37 cellular contexts compared by ENCODE assay signal in the genomic region with DNA sequence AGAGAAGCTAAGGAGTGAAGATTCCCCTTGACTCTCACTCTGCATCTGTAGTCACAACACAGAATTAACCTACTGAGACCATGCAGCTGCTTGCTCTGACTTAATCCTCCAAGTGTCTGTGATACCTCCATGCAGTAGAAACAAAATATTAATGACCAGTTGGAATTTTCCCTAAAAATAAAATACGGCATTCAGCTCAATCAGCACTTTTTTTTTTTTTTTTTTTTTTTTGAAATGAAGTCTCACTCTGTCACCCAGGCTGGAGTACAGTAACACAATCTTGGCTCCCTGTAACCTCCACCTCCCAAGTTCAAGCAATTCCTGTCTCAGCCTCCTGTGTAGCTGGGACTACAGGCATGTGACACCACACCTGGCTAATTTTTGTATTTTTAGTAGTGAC.
"Had no signal": no experiment of that assay in that cellular context is flagged by ENCODE, and none has a peak within 500 bp of the region (broad histone marks: within the 10 kb centered on the region; RNA-seq: fewer than 3 reads in every experiment).

No MANE protein-coding gene starts in this region.

- H3K27me3 Mint-ChIP-seq: activated B cell treated with CpG ODN at 0.5 μM for 24 hours; activated CD4-positive, alpha-beta memory T cell treated with anti-CD3 and anti-CD28 coated beads for 36 hours; activated CD4-positive, alpha-beta T cell treated with anti-CD3 and anti-CD28 coated beads, Interleukin-2, amount 10 ng/mL, durations not matched to agents 24 days and 14 days; activated CD8-positive, alpha-beta T cell treated with anti-CD3 and anti-CD28 coated beads for 36 hours; activated naive CD8-positive, alpha-beta T cell treated with anti-CD3 and anti-CD28 coated beads for 36 hours; activated T-helper 17 cell treated with anti-CD3 and anti-CD28 coated beads, Interleukin-2, amount 50 U/mL, for 72 hours had no signal

- H3K4me3 Mint-ChIP-seq: activated B cell treated with CpG ODN at 0.5 μM for 24 hours; activated CD4-positive, alpha-beta memory T cell treated with anti-CD3 and anti-CD28 coated beads for 36 hours; activated CD4-positive, alpha-beta T cell treated with anti-CD3 and anti-CD28 coated beads, Interleukin-2, amount 10 ng/mL, durations not matched to agents 24 days and 14 days; activated CD8-positive, alpha-beta T cell treated with anti-CD3 and anti-CD28 coated beads for 36 hours; activated naive CD4-positive, alpha-beta T cell treated with anti-CD3 and anti-CD28 coated beads for 36 hours; activated naive CD8-positive, alpha-beta T cell treated with anti-CD3 and anti-CD28 coated beads for 36 hours; activated T-cell treated with anti-CD3 and anti-CD28 coated beads, Interleukin-2, amount 50 U/mL, for 4 hours; activated T-cell treated with anti-CD3 and anti-CD28 coated beads, Interleukin-2, amount 50 U/mL, for 72 hours; activated T-helper 1 cell treated with anti-CD3 and anti-CD28 coated beads, Interleukin-12 subunit alpha, Interleukin-12 subunit beta, Interleukin-2, Interleukin-4 antibody, amounts not matched to agents 30 ng/mL and 10 ng/mL and 1 ng/mL, durations not matched to agents 14 hours and 24 hours and 36 hours; activated T-helper 17 cell treated with anti-CD3 and anti-CD28 coated beads, Interleukin-2, amount 50 U/mL, for 72 hours; T-helper 1 cell treated with Interleukin-12 subunit alpha and Interleukin-12 subunit beta and Interleukin-4 antibody, amounts not matched to agents 30 μg/mL and 1 μg/mL, for 36 hours; T-helper 2 cell treated with Interferon-gamma antibody and Interleukin-4, amounts not matched to agents 5 μg/mL and 100 μg/mL, for 36 hours had no signal

- DNase-seq: activated B cell treated with CpG ODN at 0.5 μM for 24 hours; activated CD4-positive, alpha-beta memory T cell treated with anti-CD3 and anti-CD28 coated beads for 36 hours; activated CD4-positive, alpha-beta T cell treated with anti-CD3 and anti-CD28 coated beads for 4 hours; activated CD4-positive, alpha-beta T cell treated with anti-CD3 and anti-CD28 coated beads, Interleukin-2, amount 10 ng/mL, durations not matched to agents 24 days and 14 days; activated CD4-positive, alpha-beta T cell treated with anti-CD3 and anti-CD28 coated beads, Interleukin-2, amount 50 U/mL, for 1 hour; activated CD4-positive, alpha-beta T cell treated with anti-CD3 and anti-CD28 coated beads, Interleukin-2, amount 50 U/mL, for 4 hours; activated CD4-positive, CD25-positive, alpha-beta regulatory T cell treated with anti-CD3 and anti-CD28 coated beads, Interleukin-2, amount 50 U/mL, for 72 hours; activated CD8-positive, alpha-beta memory T cell treated with anti-CD3 and anti-CD28 coated beads, Interleukin-2, amount 50 U/mL, for 4 hours; activated CD8-positive, alpha-beta T cell treated with anti-CD3 and anti-CD28 coated beads for 36 hours; activated effector memory CD4-positive, alpha-beta T cell treated with anti-CD3 and anti-CD28 coated beads, Interleukin-2, amount 50 U/mL, for 16 hours; activated gamma-delta T cell treated with Interleukin-2 at 50 U/mL for 16 hours; activated naive CD4-positive, alpha-beta T cell; activated naive CD4-positive, alpha-beta T cell treated with anti-CD3 and anti-CD28 coated beads for 36 hours; activated naive CD4-positive, alpha-beta T cell treated with anti-CD3 and anti-CD28 coated beads, Interleukin-2, amount 50 U/mL, for 16 hours; activated naive CD8-positive, alpha-beta T cell treated with anti-CD3 and anti-CD28 coated beads for 36 hours; activated T-cell treated with anti-CD3 and anti-CD28 coated beads for 4 hours; activated T-cell treated with anti-CD3 and anti-CD28 coated beads, Interleukin-2, amount 50 U/mL, for 1 hour; activated T-cell treated with anti-CD3 and anti-CD28 coated beads, Interleukin-2, amount 50 U/mL, for 4 hours; activated T-cell treated with anti-CD3 and anti-CD28 coated beads, Interleukin-2, amount 50 U/mL, for 72 hours; adrenal gland; amniotic stem cell; aorta; body of pancreas; brain microvascular endothelial cell; central memory CD4-positive, alpha-beta T cell; T-helper 1 cell; T-helper 2 cell; T-helper 9 cell had no signal

- ATAC-seq: activated CD8-positive, alpha-beta T cell treated with anti-CD3 and anti-CD28 coated beads for 36 hours; activated naive CD4-positive, alpha-beta T cell treated with anti-CD3 and anti-CD28 coated beads, Interleukin-2, amount 50 U/mL, for 72 hours; activated T-cell treated with anti-CD3 and anti-CD28 coated beads, Interleukin-2, amount 50 U/mL, for 4 hours; activated T-cell treated with anti-CD3 and anti-CD28 coated beads, Interleukin-2, amount 50 U/mL, for 72 hours; activated T-helper 17 cell treated with anti-CD3 and anti-CD28 coated beads, Interleukin-2, amount 50 U/mL, for 72 hours; body of pancreas had no signal

- H3K4me1 ChIP-seq: adrenal gland, body of pancreas, breast epithelium had no signal

- H3K27ac Mint-ChIP-seq: activated B cell treated with CpG ODN at 0.5 μM for 24 hours; activated CD4-positive, alpha-beta memory T cell treated with anti-CD3 and anti-CD28 coated beads for 36 hours; activated CD4-positive, alpha-beta T cell treated with anti-CD3 and anti-CD28 coated beads, Interleukin-2, amount 10 ng/mL, durations not matched to agents 24 days and 14 days; activated CD8-positive, alpha-beta T cell treated with anti-CD3 and anti-CD28 coated beads for 36 hours; activated naive CD4-positive, alpha-beta T cell treated with anti-CD3 and anti-CD28 coated beads for 36 hours; activated naive CD4-positive, alpha-beta T cell treated with anti-CD3 and anti-CD28 coated beads, Interleukin-2, amount 50 U/mL, for 72 hours; activated naive CD8-positive, alpha-beta T cell treated with anti-CD3 and anti-CD28 coated beads for 36 hours; activated T-cell treated with anti-CD3 and anti-CD28 coated beads, Interleukin-2, amount 50 U/mL, for 72 hours; activated T-helper 1 cell treated with anti-CD3 and anti-CD28 coated beads, Interleukin-12 subunit alpha, Interleukin-12 subunit beta, Interleukin-2, Interleukin-4 antibody, amounts not matched to agents 30 ng/mL and 10 ng/mL and 1 ng/mL, durations not matched to agents 14 hours and 24 hours and 36 hours; activated T-helper 17 cell treated with anti-CD3 and anti-CD28 coated beads, Interleukin-2, amount 50 U/mL, for 72 hours; T-helper 1 cell treated with Interleukin-12 subunit alpha and Interleukin-12 subunit beta and Interleukin-4 antibody, amounts not matched to agents 30 μg/mL and 1 μg/mL, for 36 hours; T-helper 2 cell treated with Interferon-gamma antibody and Interleukin-4, amounts not matched to agents 5 μg/mL and 100 μg/mL, for 36 hours had no signal

- H3K9me3 ChIP-seq: adrenal gland, body of pancreas, breast epithelium had no signal

- H3K4me3 ChIP-seq: adrenal gland, body of pancreas, breast epithelium had no signal

- H3K27me3 ChIP-seq: adrenal gland, body of pancreas, brain microvascular endothelial cell, breast epithelium had no signal

- H3K27ac ChIP-seq: adrenal gland, body of pancreas, brain microvascular endothelial cell, breast epithelium, VCaP had no signal

- H3K9me3 Mint-ChIP-seq: activated T-cell treated with anti-CD3 and anti-CD28 coated beads, Interleukin-2, amount 50 U/mL, for 4 hours; activated T-helper 17 cell treated with anti-CD3 and anti-CD28 coated beads, Interleukin-2, amount 50 U/mL, for 72 hours had no signal

- H3K36me3 ChIP-seq: breast epithelium had no signal

- FAIRE-seq: astrocyte, TTC549 had no signal

- H3K4me1 Mint-ChIP-seq: activated B cell treated with CpG ODN at 0.5 μM for 24 hours; activated CD4-positive, alpha-beta T cell treated with anti-CD3 and anti-CD28 coated beads, Interleukin-2, amount 10 ng/mL, durations not matched to agents 24 days and 14 days; activated T-helper 17 cell treated with anti-CD3 and anti-CD28 coated beads, Interleukin-2, amount 50 U/mL, for 72 hours had no signal
